Comparison of ENCODE assay signal across 10 cellular contexts in the genomic region with DNA sequence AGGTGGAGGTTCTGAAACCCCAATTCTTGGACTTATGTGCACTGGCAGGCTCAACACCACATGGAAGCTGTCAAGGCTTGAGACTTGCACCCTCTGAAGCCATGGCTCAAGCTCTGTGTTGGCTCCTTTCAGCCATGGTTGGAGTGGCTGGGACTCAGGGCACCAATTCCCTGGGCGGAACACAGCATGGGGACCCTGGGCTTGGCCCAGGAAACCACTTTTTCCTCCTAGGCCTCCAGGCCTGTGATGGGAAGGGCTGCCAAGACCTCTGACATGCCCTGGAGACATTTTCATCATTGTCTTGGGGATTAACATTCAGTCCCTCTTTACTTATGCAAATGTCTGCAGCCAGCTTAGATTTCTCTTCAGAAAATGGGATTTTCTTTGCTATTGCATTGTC. TPM values are rescaled to one million over a fixed set of nuclear protein-coding genes. Genes with fewer than 3 reads are reported as not detected.
"Had no signal": no experiment of that assay in that cellular context is flagged by ENCODE, and none has a peak within 500 bp of the region (broad histone marks: within the 10 kb centered on the region; RNA-seq: fewer than 3 reads in every experiment).

No MANE protein-coding gene starts in this region.

- H3K27ac ChIP-seq: HL-60 had no signal

- ATAC-seq: HepG2, K562 had no signal

- DNase-seq: IMR-90, KBM-7, KG1 had no signal

- H3K4me3 Mint-ChIP-seq: IgD-negative memory B cell had no signal

- H3K4me3 ChIP-seq: K562 had no signal

- FAIRE-seq: HepG2, HTR-8/SVneo, K562 had no signal

RNA-seq across cellular contexts. Expression of gene CLDN20, which starts 26.2 kb away (rescaled TPM):
- total RNA-seq: HepG2, HT-29, HT1080, IMR-90, K562 had no signal
- polyA plus RNA-seq: HepG2, IgD-negative memory B cell, IMR-90, K562 had no signal
